Comparison of ENCODE assay signal across 17 cellular contexts in the genomic region with DNA sequence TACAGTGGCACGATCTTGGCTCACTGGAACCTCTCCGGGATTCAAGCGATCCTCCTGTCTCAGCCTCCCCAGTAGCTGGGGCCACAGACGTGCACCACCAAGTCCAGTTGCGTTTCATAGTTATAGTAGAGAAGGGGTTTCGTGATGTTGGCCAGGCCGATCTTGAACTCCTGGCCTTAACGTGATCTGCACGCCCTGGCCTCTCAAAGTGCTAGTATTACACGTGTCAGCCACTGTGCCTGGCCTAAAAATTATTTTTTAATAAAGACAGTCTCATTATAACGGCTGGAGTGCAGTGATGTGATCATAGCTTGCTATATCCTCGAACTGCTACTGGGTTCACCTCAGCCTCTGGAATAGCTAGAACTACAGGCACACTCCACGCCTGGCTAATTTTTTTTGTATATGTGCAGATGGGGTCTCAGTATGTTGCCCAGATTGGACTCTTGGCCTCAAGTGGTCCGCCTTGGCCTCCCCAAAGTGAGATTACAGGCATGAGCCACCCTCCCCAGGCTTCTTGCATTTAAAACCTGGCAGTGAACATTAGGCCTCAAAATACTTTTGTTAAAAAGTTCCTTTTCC. TPM values are rescaled to one million over a fixed set of nuclear protein-coding genes. Genes with fewer than 3 reads are reported as not detected.
A peak's percentile ranks its signal among the peaks of the same experiment; 100 is the strongest.
DNase-seq lines count a peak whose midpoint lies in the region; ATAC-seq and TF ChIP-seq lines count a peak whose summit lies in the region.
"Had no signal": no experiment of that assay in that cellular context is flagged by ENCODE, and none has a peak within 500 bp of the region (broad histone marks: within the 10 kb centered on the region; RNA-seq: fewer than 3 reads in every experiment).

No MANE protein-coding gene starts in this region.

- no peaks in the 10 kb centered on the region for H3K27me3 ChIP-seq in HUES64 (ENCODE audit: insufficient read depth, low read length)
- H3K27me3 ChIP-seq: esophagus squamous epithelium, SJSA1, vagina had no signal

- peak; percentile 27 for DNase-seq in activated T-cell treated with anti-CD3 and anti-CD28 coated beads, Interleukin-2, amount 50 U/mL, for 24 hours
- DNase-seq in activated T-cell treated with anti-CD3 and anti-CD28 coated beads, Interleukin-2, amount 50 U/mL, for 48 hours = no peak
- DNase-seq in osteocyte (ENCODE audit: extremely low spot score, unreplicated experiment) = no peak
- no peak for DNase-seq in NCI-H510A treated with DMSO at 0.1 percent for 48 hours (lab: John Stamatoyannopoulos, UW)
- DNase-seq in NCI-H2107 treated with DMSO at 0.1 percent for 48 hours (lab: John Stamatoyannopoulos, UW; ENCODE audit: unreplicated experiment) = no peak
- DNase-seq in NCI-H774 (lab: John Stamatoyannopoulos, UW) = no peak
- DNase-seq: ACHN; activated naive CD4-positive, alpha-beta T cell treated with anti-CD3 and anti-CD28 coated beads, Interleukin-2, amount 10 ng/mL, durations not matched to agents 7 days and 5 days; esophagus squamous epithelium; NCI-H1436 treated with DMSO at 0.1 percent for 48 hours; NCI-H69 had no signal

- peaks cover 29% of the 10 kb centered on the region for H3K4me1 ChIP-seq in HUES64 (ENCODE audit: insufficient read depth, low read length)

- no peak for TF ChIP-seq CTCF in osteocyte (IDR thresholded peaks at IDR 0.05)

- no peak overlapping the region for H3K9ac ChIP-seq in HUES64 (ENCODE audit: low read depth, low read length)

- peaks cover 86% of the 10 kb centered on the region for H3K36me3 ChIP-seq in HUES64 (ENCODE audit: insufficient read depth, low read length)

- no peaks in the 10 kb centered on the region for H3K9me3 ChIP-seq in HUES64 (ENCODE audit: insufficient read depth, low read depth, low read length)
- H3K9me3 ChIP-seq: esophagus squamous epithelium, SJSA1, vagina had no signal

- H3K36me3 Mint-ChIP-seq in activated T-cell treated with anti-CD3 and anti-CD28 coated beads, Interleukin-2, amount 50 U/mL, for 24 hours (ENCODE audit: low read depth) = peaks cover 98% of the 10 kb centered on the region
- H3K36me3 Mint-ChIP-seq in activated T-helper 17 cell treated with anti-CD3 and anti-CD28 coated beads, Interleukin-2, amount 50 U/mL, for 72 hours (ENCODE audit: low read depth) = peaks cover 100% of the 10 kb centered on the region
- H3K36me3 Mint-ChIP-seq in osteocyte (ENCODE audit: unreplicated experiment) = peaks cover 46% of the 10 kb centered on the region

- H3K27ac Mint-ChIP-seq in activated T-cell treated with anti-CD3 and anti-CD28 coated beads, Interleukin-2, amount 50 U/mL, for 24 hours = peak overlapping the region; percentile 90
- H3K27ac Mint-ChIP-seq in activated T-helper 17 cell treated with anti-CD3 and anti-CD28 coated beads, Interleukin-2, amount 50 U/mL, for 72 hours = peak overlapping the region; percentile 62
- no peak overlapping the region for H3K27ac Mint-ChIP-seq in osteocyte (ENCODE audit: unreplicated experiment)
- H3K27ac Mint-ChIP-seq: activated naive CD4-positive, alpha-beta T cell treated with anti-CD3 and anti-CD28 coated beads, Interleukin-2, amount 10 ng/mL, durations not matched to agents 7 days and 5 days had no signal

- H3K27me3 Mint-ChIP-seq in activated T-cell treated with anti-CD3 and anti-CD28 coated beads, Interleukin-2, amount 50 U/mL, for 24 hours = no peaks in the 10 kb centered on the region
- no peaks in the 10 kb centered on the region for H3K27me3 Mint-ChIP-seq in activated T-helper 17 cell treated with anti-CD3 and anti-CD28 coated beads, Interleukin-2, amount 50 U/mL, for 72 hours
- no peaks in the 10 kb centered on the region for H3K27me3 Mint-ChIP-seq in osteocyte (ENCODE audit: unreplicated experiment)

- H3K4me1 Mint-ChIP-seq in activated T-cell treated with anti-CD3 and anti-CD28 coated beads, Interleukin-2, amount 50 U/mL, for 24 hours (ENCODE audit: low read depth) = peaks cover 68% of the 10 kb centered on the region
- peaks cover 31% of the 10 kb centered on the region for H3K4me1 Mint-ChIP-seq in activated T-helper 17 cell treated with anti-CD3 and anti-CD28 coated beads, Interleukin-2, amount 50 U/mL, for 72 hours
- peaks cover 47% of the 10 kb centered on the region for H3K4me1 Mint-ChIP-seq in osteocyte (ENCODE audit: unreplicated experiment)

- peak overlapping the region; percentile 97 for H3K4me3 Mint-ChIP-seq in activated T-cell treated with anti-CD3 and anti-CD28 coated beads, Interleukin-2, amount 50 U/mL, for 24 hours
- peak overlapping the region; percentile 96 for H3K4me3 Mint-ChIP-seq in activated T-helper 17 cell treated with anti-CD3 and anti-CD28 coated beads, Interleukin-2, amount 50 U/mL, for 72 hours
- peak overlapping the region; percentile 18 for H3K4me3 Mint-ChIP-seq in osteocyte (ENCODE audit: unreplicated experiment)

- H3K9me3 Mint-ChIP-seq in activated T-cell treated with anti-CD3 and anti-CD28 coated beads, Interleukin-2, amount 50 U/mL, for 24 hours = no peaks in the 10 kb centered on the region
- no peaks in the 10 kb centered on the region for H3K9me3 Mint-ChIP-seq in activated T-helper 17 cell treated with anti-CD3 and anti-CD28 coated beads, Interleukin-2, amount 50 U/mL, for 72 hours
- no peaks in the 10 kb centered on the region for H3K9me3 Mint-ChIP-seq in osteocyte (ENCODE audit: unreplicated experiment)
- H3K9me3 Mint-ChIP-seq: activated naive CD4-positive, alpha-beta T cell treated with anti-CD3 and anti-CD28 coated beads, Interleukin-2, amount 10 ng/mL, durations not matched to agents 7 days and 5 days had no signal

- ATAC-seq in activated T-helper 17 cell treated with anti-CD3 and anti-CD28 coated beads, Interleukin-2, amount 50 U/mL, for 72 hours (replicated peaks) = no peak

- no peak overlapping the region for H3K27ac ChIP-seq in HUES64 (ENCODE audit: low read depth, low read length)
- H3K27ac ChIP-seq: esophagus squamous epithelium, SJSA1, vagina had no signal

- H3K4me3 ChIP-seq in HUES64 (ENCODE audit: low read length) = peak overlapping the region; percentile 94
- H3K4me3 ChIP-seq: esophagus squamous epithelium, SJSA1, vagina had no signal

- WGBS in HUES64 = 86% methylated on average over 14 of the region's 14 CpGs

RNA-seq across cellular contexts. Expression of a gene that starts 4.4 kb away (rescaled TPM):
- polyA plus RNA-seq in HUES64 (2013, experiment 1 of 2) = 3,673 TPM
- 3,820 TPM for polyA plus RNA-seq in HUES64 (2013, experiment 2 of 2)
- total RNA-seq in activated T-helper 17 cell treated with anti-CD3 and anti-CD28 coated beads, Interleukin-2, amount 50 U/mL, for 72 hours = 1,000 to 10,000 TPM; 1,980 to 2,963 TPM
- total RNA-seq in osteocyte = 1,157 and 1,175 TPM in 2 replicates

RNA-seq across cellular contexts. Expression of a gene that starts 27.4 kb away (rescaled TPM):
- polyA plus RNA-seq in HUES64 (2013, experiment 1 of 2) = 1.5 TPM
- polyA plus RNA-seq in HUES64 (2013, experiment 2 of 2) = 2.9 TPM
- under 1 TPM; 0.19 to 0.21 TPM for total RNA-seq in activated T-helper 17 cell treated with anti-CD3 and anti-CD28 coated beads, Interleukin-2, amount 50 U/mL, for 72 hours
- 5.9 and 6.0 TPM in 2 replicates for total RNA-seq in osteocyte
- total RNA-seq: H4, lung microvascular endothelial cell had no signal

Comparison
In these comparisons a context has a peak if more than half of its experiments do, and no peak if none do; other contexts are left out.
1. H3K4me3 Mint-ChIP-seq: peak in every context shown above with its lines; median percentile 97 in activated T-cell treated with anti-CD3 and anti-CD28 coated beads, Interleukin-2, amount 50 U/mL, for 24 hours; 96 in activated T-helper 17 cell treated with anti-CD3 and anti-CD28 coated beads, Interleukin-2, amount 50 U/mL, for 72 hours; 18 in osteocyte.